ENCODE assay signal across 9 cellular contexts in genomic region chr9:101235105-101235866, GRCh38.
A peak's percentile ranks its signal among the peaks of the same experiment; 100 is the strongest.
DNase-seq lines count a peak whose midpoint lies in the region; ATAC-seq and TF ChIP-seq lines count a peak whose summit lies in the region.
"Had no signal": no experiment of that assay in that cellular context is flagged by ENCODE, and none has a peak within 500 bp of the region (broad histone marks: within the 10 kb centered on the region; RNA-seq: fewer than 3 reads in every experiment).

No MANE protein-coding gene starts in this region.

- H2AFZ ChIP-seq in OCI-LY7 (ENCODE audit: low read length): no peak overlapping the region

- H3K36me3 ChIP-seq in OCI-LY7 (ENCODE audit: insufficient read depth, low read length): no peaks in the 10 kb centered on the region
- H3K36me3 ChIP-seq in upper lobe of right lung: no peaks in the 10 kb centered on the region

- H3K4me1 ChIP-seq in OCI-LY7 (ENCODE audit: insufficient read depth, low read length, poor library complexity, severe bottlenecking) (no peaks in the 10 kb centered on the region), upper lobe of right lung (no peaks in the 10 kb centered on the region)

- no peak overlapping the region for H3K27ac ChIP-seq in OCI-LY7 (ENCODE audit: low read depth, low read length, poor library complexity, severe bottlenecking)
- no peak overlapping the region for H3K27ac ChIP-seq in upper lobe of right lung
- H3K27ac ChIP-seq: HL-60 had no signal

- H3K4me3 ChIP-seq in OCI-LY7 (ENCODE audit: low read depth, low read length, poor library complexity, severe bottlenecking) (no peak overlapping the region), upper lobe of right lung (no peak overlapping the region)

- POLR2A ChIA-PET in OCI-LY7 (lab: Charles Lee): no interaction called here

- BruUV-seq in OCI-LY7 (replicated peaks; lab: Mats Ljungman, UMichigan): no TSS peak

- CTCF ChIA-PET in OCI-LY7 (lab: Charles Lee; ENCODE audit: unreplicated experiment): no interaction called here

- H3K9me3 ChIP-seq in OCI-LY7 (ENCODE audit: low read length) (no peaks in the 10 kb centered on the region), upper lobe of right lung (no peaks in the 10 kb centered on the region)

- H3K9me2 ChIP-seq in OCI-LY7 (ENCODE audit: insufficient read depth, low read length): no peaks in the 10 kb centered on the region

- H3K79me2 ChIP-seq in OCI-LY7 (ENCODE audit: insufficient read depth, low read depth, low read length): no peaks in the 10 kb centered on the region

- intact Hi-C loops in OCI-LY7 (cut with micrococcal nuclease; ENCODE audit: unreplicated experiment) (no loop called here), upper lobe of right lung (cut with DNase I) (no loop called here)

- H4K20me1 ChIP-seq in OCI-LY7 (ENCODE audit: insufficient read depth, low read length): no peaks in the 10 kb centered on the region

- TF ChIP-seq CTCF in OCI-LY7 (conservative IDR thresholded peaks at IDR 0.05; ENCODE audit: low read length) (peak; percentile 68), upper lobe of right lung (IDR thresholded peaks at IDR 0.05) (peak; percentile 45)

- peak; percentile 14 for DNase-seq in ELF-1 (ENCODE audit: low read depth, low spot score)
- DNase-seq in OCI-LY7 (ENCODE audit: low spot score): peak; percentile 4
- DNase-seq in foreskin melanocyte: peak; percentile 51
- no peak for DNase-seq in upper lobe of right lung
- no peak for DNase-seq in stimulated activated CD8-positive, alpha-beta memory T cell treated with anti-CD3 and anti-CD28 coated beads, Interleukin-4, amount 100 ng/mL, for 48 hours
- no peak for DNase-seq in activated T-cell treated with anti-CD3 and anti-CD28 coated beads for 4 hours
- no peak for DNase-seq in stimulated activated naive CD8-positive, alpha-beta T cell treated with anti-CD3 and anti-CD28 coated beads, Interleukin-15, Interleukin-2, amounts not matched to agents 100 U/mL and 50 U/mL, for 24 hours

- ATAC-seq in HG03460 (IDR thresholded peaks at IDR 0.05; ENCODE audit: unreplicated experiment) (peak; percentile 68), upper lobe of right lung (peak; percentile 71)
- no peak for ATAC-seq in stimulated activated naive CD8-positive, alpha-beta T cell treated with anti-CD3 and anti-CD28 coated beads, Interleukin-15, Interleukin-2, amounts not matched to agents 100 U/mL and 50 U/mL, for 24 hours

- no peak overlapping the region for H3K4me2 ChIP-seq in OCI-LY7 (ENCODE audit: low read length)

- no peaks in the 10 kb centered on the region for H3K27me3 ChIP-seq in upper lobe of right lung

Comparison
In these comparisons a context has a peak if more than half of its experiments do, and no peak if none do; other contexts are left out.
1. DNase-seq: peak in ELF-1 (single experiment), OCI-LY7 (single experiment) and foreskin melanocyte (single experiment); none in upper lobe of right lung (single experiment), stimulated activated CD8-positive, alpha-beta memory T cell treated with anti-CD3 and anti-CD28 coated beads, Interleukin-4, amount 100 ng/mL, for 48 hours (single experiment), activated T-cell treated with anti-CD3 and anti-CD28 coated beads for 4 hours (single experiment) and stimulated activated naive CD8-positive, alpha-beta T cell treated with anti-CD3 and anti-CD28 coated beads, Interleukin-15, Interleukin-2, amounts not matched to agents 100 U/mL and 50 U/mL, for 24 hours (single experiment).